Comparison of ENCODE assay signal across 8 cellular contexts in genomic region chr1:246564839-246565750, GRCh38. TPM values are rescaled to one million over a fixed set of nuclear protein-coding genes. Genes with fewer than 3 reads are reported as not detected.
DNase-seq lines count a peak whose midpoint lies in the region; ATAC-seq, FAIRE-seq and TF ChIP-seq lines count a peak whose summit lies in the region.

No MANE protein-coding gene starts in this region.

- H3K4me3 ChIP-seq in PC-9: peak overlapping the region; percentile 90
- H3K4me3 ChIP-seq in pancreas: peak overlapping the region; percentile 60 to 95 (median 88)

- intact Hi-C loops in PC-9 (cut with micrococcal nuclease; ENCODE audit: unreplicated experiment) (loop anchor here (10.0 kb wide), 1 partner anchor 190 kb away; no protein-coding TSS in a partner anchor), pancreas (cut with DNase I) (no loop called here)

- peaks cover 4% of the 10 kb centered on the region for H3K36me3 ChIP-seq in ES-I3 (ENCODE audit: insufficient read depth, low read length)
- H3K36me3 ChIP-seq in PC-9 (ENCODE audit: low read depth): no peaks in the 10 kb centered on the region
- no peaks in the 10 kb centered on the region for H3K36me3 ChIP-seq in pancreas

- peaks cover 16% of the 10 kb centered on the region; the same call in 1 of the 2 replicates for H3F3A ChIP-seq in PC-9 (ENCODE audit: insufficient read depth, low read depth)

- no peak for ATAC-seq in pancreas
- no peak for ATAC-seq in GM18505 (IDR thresholded peaks at IDR 0.05; ENCODE audit: unreplicated experiment)

- peak overlapping the region; percentile 93 for H3K27ac Mint-ChIP-seq in endothelial cell (ENCODE audit: unreplicated experiment)

- H3K9me3 ChIP-seq in ES-I3 (ENCODE audit: control insufficient read depth, insufficient read depth, low read length) (no peaks in the 10 kb centered on the region), PC-9 (ENCODE audit: insufficient read depth, low read depth) (no peaks in the 10 kb centered on the region), pancreas (no peaks in the 10 kb centered on the region)

- TF ChIP-seq CTCF in PC-9 (conservative IDR thresholded peaks at IDR 0.05): no peak
- TF ChIP-seq CTCF in endothelial cell (IDR thresholded peaks at IDR 0.05; ENCODE audit: unreplicated experiment): no peak
- TF ChIP-seq CTCF in pancreas (IDR thresholded peaks at IDR 0.05): no peak

- H3K9me3 Mint-ChIP-seq in endothelial cell (ENCODE audit: unreplicated experiment): no peaks in the 10 kb centered on the region

- peaks cover 12% of the 10 kb centered on the region for H3K27me3 Mint-ChIP-seq in endothelial cell (ENCODE audit: unreplicated experiment)

- BruUV-seq in PC-9 (replicated peaks; lab: Mats Ljungman, UMichigan): TSS peak; percentile 46

- H3K4me3 Mint-ChIP-seq in endothelial cell (ENCODE audit: unreplicated experiment): peak overlapping the region; percentile 95

- POLR2A ChIA-PET in PC-9 (lab: Charles Lee; ENCODE audit: unreplicated experiment): no interaction called here

- peaks cover 4% of the 10 kb centered on the region for H3K36me3 Mint-ChIP-seq in endothelial cell (ENCODE audit: low read depth, unreplicated experiment)

- H3K79me2 ChIP-seq in PC-9 (ENCODE audit: low read depth): peaks cover 57% of the 10 kb centered on the region

- no peak for FAIRE-seq in pancreas (lab: Jason Lieb, UNC)

- H3K4me1 Mint-ChIP-seq in endothelial cell (ENCODE audit: unreplicated experiment): peaks cover 24% of the 10 kb centered on the region

- H3K4me1 ChIP-seq in ES-I3 (ENCODE audit: insufficient read depth, low read length) (peaks cover 4% of the 10 kb centered on the region), PC-9 (replicated peaks; ENCODE audit: insufficient read depth) (peaks cover 19% of the 10 kb centered on the region), pancreas (peaks cover 0 to 17% (median 7%) of the 10 kb centered on the region in 3 donors)

- H2AFZ ChIP-seq in PC-9: peak overlapping the region; percentile 92

- CTCF ChIA-PET in PC-9 (lab: Charles Lee): no interaction called here

- no peaks in the 10 kb centered on the region for H3K9me2 ChIP-seq in PC-9 (ENCODE audit: insufficient read depth)

- H4K20me1 ChIP-seq in PC-9 (ENCODE audit: insufficient read depth): no peaks in the 10 kb centered on the region

- 24 to 27% methylated on average over 33 of the region's 33 CpGs for WGBS in pancreas, 2 donors

- no peak for TF ChIP-seq POLR2A in GM18505 (IDR thresholded peaks at IDR 0.05; ENCODE audit: borderline replicate concordance, extremely low read depth, insufficient read depth, insufficient read length)

- H3K27ac ChIP-seq in PC-9 (peak overlapping the region; percentile 67), pancreas (peak overlapping the region; percentile 82 to 92 (median 89))

- H3K27me3 ChIP-seq in PC-9 (ENCODE audit: insufficient read depth, low read depth) (no peaks in the 10 kb centered on the region), pancreas (no peaks in the 10 kb centered on the region)

- H3K9ac ChIP-seq in ES-I3 (ENCODE audit: low read depth, low read length): peak overlapping the region; percentile 85

- no peak for DNase-seq in PC-9
- peak; percentile 6 for DNase-seq in endothelial cell (ENCODE audit: low spot score)
- no peak for DNase-seq in pancreas
- no peak for DNase-seq in effector CD4-positive, alpha-beta T cell
- no peak for DNase-seq in SK-N-DZ (ENCODE audit: low spot score)
- no peak for DNase-seq in OCI-M1 (lab: John Stamatoyannopoulos, UW)

- H3K4me2 ChIP-seq in PC-9: peak overlapping the region; percentile 98

RNA-seq across cellular contexts. Expression of gene TFB2M, which starts 1.0 kb away (rescaled TPM):
- total RNA-seq in PC-9 (2021) (16.2 and 17.8 TPM in 2 replicates), endothelial cell (ENCODE audit: unreplicated experiment) (9.5 TPM), pancreas (1 to 10 TPM; 3.7 to 9.5 (median 7.1) TPM)
- polyA plus RNA-seq in pancreas: 1 to 10 TPM; 3.3 to 8.3 TPM
- polyA plus RNA-seq in SK-N-DZ (2014; cell fraction: cytosol; rRNA removed): 22.9 and 24.7 TPM in 2 replicates
- polyA plus RNA-seq in SK-N-DZ (2014; cell fraction: nucleus; rRNA removed): 16.9 and 17.9 TPM in 2 replicates

RNA-seq across cellular contexts. Expression of gene CNST, which starts 1.2 kb away (rescaled TPM):
- total RNA-seq in PC-9 (2021) (9.1 and 13.1 TPM in 2 replicates), endothelial cell (ENCODE audit: unreplicated experiment) (14.6 TPM), pancreas (10 to 100 TPM in 3 of 6 donors, 1 to 10 TPM in 3; 7.1 to 12.9 (median 10.6) TPM)
- polyA plus RNA-seq in pancreas: 1 to 10 TPM; 3.6 to 7.3 TPM
- polyA plus RNA-seq in SK-N-DZ (2014; cell fraction: cytosol; rRNA removed): 14.5 and 15.2 TPM in 2 replicates
- polyA plus RNA-seq in SK-N-DZ (2014; cell fraction: nucleus; rRNA removed): 10.5 and 16.5 TPM in 2 replicates

RNA-seq across cellular contexts. Expression of gene SMYD3, which starts 58.0 kb away (rescaled TPM):
- total RNA-seq in PC-9 (2021): 28.2 and 29.6 TPM in 2 replicates
- 35.4 TPM for total RNA-seq in endothelial cell (ENCODE audit: unreplicated experiment)
- total RNA-seq in pancreas: 10 to 100 TPM in 1 of 6 donors, 1 to 10 TPM in 5; 4.6 to 10.5 (median 6.7) TPM
- polyA plus RNA-seq in pancreas: 1 to 10 TPM; 5.7 to 8.6 TPM
- polyA plus RNA-seq in SK-N-DZ (2014; cell fraction: cytosol; rRNA removed): 30.5 and 39.5 TPM in 2 replicates
- 17.7 and 22.1 TPM in 2 replicates for polyA plus RNA-seq in SK-N-DZ (2014; cell fraction: nucleus; rRNA removed)
